29 cellular contexts compared by ENCODE assay signal in the genomic region with DNA sequence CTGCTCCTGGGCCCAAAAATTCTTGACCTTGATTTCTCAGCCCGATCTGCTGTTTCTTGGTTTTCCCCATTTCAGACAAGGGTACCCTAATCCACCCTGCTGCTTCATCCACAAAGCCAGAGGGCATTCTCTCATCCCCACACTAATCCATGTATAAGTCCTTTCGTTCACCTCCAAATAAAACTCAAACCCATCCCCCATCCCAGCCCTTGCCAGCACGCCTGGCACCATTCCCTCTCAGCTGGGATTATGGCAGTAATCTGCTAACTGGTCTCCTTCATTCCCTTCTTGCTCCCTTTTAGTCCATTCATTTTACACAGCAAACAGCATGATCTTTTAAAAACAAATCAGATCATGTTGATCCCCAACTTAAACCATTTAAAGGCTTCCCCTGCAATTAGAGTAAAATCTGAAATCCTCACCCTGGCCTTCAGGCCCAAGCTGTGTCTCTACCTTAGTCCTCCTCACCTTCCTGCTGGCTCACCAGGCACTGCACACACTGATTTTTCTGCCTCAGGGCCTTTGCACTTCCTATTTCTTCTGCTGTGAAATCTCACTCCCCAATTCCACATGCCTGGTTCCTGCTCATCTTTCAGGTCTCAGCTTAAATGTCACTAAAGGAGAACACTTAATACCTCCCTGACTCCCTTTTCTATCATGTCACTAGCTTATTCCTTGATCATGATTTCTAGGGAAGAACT.
"Had no signal": no experiment of that assay in that cellular context is flagged by ENCODE, and none has a peak within 500 bp of the region (broad histone marks: within the 10 kb centered on the region; RNA-seq: fewer than 3 reads in every experiment).

No MANE protein-coding gene starts in this region.

- H3K36me3 Mint-ChIP-seq: activated CD4-positive, alpha-beta memory T cell treated with anti-CD3 and anti-CD28 coated beads for 36 hours; activated naive CD4-positive, alpha-beta T cell treated with anti-CD3 and anti-CD28 coated beads, Interleukin-2, amount 10 ng/mL, durations not matched to agents 7 days and 5 days; activated naive CD8-positive, alpha-beta T cell treated with anti-CD3 and anti-CD28 coated beads, Interleukin-2, amount 10 ng/mL, durations not matched to agents 7 days and 5 days; brain; natural killer cell had no signal

- DNase-seq: activated CD4-positive, alpha-beta memory T cell treated with anti-CD3 and anti-CD28 coated beads for 36 hours; activated CD4-positive, alpha-beta T cell treated with anti-CD3 and anti-CD28 coated beads, Interleukin-2, amount 10 ng/mL, durations not matched to agents 24 days and 14 days; activated CD4-positive, CD25-positive, alpha-beta regulatory T cell treated with anti-CD3 and anti-CD28 coated beads, Interleukin-2, amount 50 U/mL, for 72 hours; activated CD8-positive, alpha-beta memory T cell treated with anti-CD3 and anti-CD28 coated beads, Interleukin-2, amount 50 U/mL, for 4 hours; activated effector memory CD4-positive, alpha-beta T cell treated with anti-CD3 and anti-CD28 coated beads, Interleukin-2, amount 50 U/mL, for 16 hours; activated naive CD4-positive, alpha-beta T cell treated with anti-CD3 and anti-CD28 coated beads, Interleukin-2, amount 10 ng/mL, durations not matched to agents 7 days and 5 days; activated naive CD8-positive, alpha-beta T cell treated with anti-CD3 and anti-CD28 coated beads, Interleukin-2, amount 10 ng/mL, durations not matched to agents 7 days and 5 days; activated T-cell treated with anti-CD3 and anti-CD28 coated beads, Interleukin-2, amount 50 U/mL, for 1 hour; cerebellar nuclear complex; colonic mucosa; dorsolateral prefrontal cortex; effector memory CD4-positive, alpha-beta T cell; erythroblast; gastrocnemius medialis; glutamatergic neuron; left ventricle myocardium inferior; mesendoderm; natural killer cell; right cardiac atrium; spleen; stimulated activated naive CD4-positive, alpha-beta T cell treated with Interleukin-2 at 50 U/mL for 16 hours; T-helper 9 cell had no signal

- H3K27me3 ChIP-seq: ascending aorta, colonic mucosa had no signal

- H3K9me3 ChIP-seq: ascending aorta, colonic mucosa, gastrocnemius medialis, left ventricle myocardium inferior, spleen, tibial nerve had no signal

- H3K36me3 ChIP-seq: ascending aorta, cardiac muscle cell, colonic mucosa, gastrocnemius medialis, left ventricle myocardium inferior, spleen, tibial nerve had no signal

- H3K27ac ChIP-seq: ascending aorta, cardiac muscle cell, colonic mucosa, dorsolateral prefrontal cortex, gastrocnemius medialis, left ventricle myocardium inferior, spleen, tibial nerve, VCaP had no signal

- ATAC-seq: gastrocnemius medialis, natural killer cell, right cardiac atrium had no signal

- H3K9me3 Mint-ChIP-seq: activated CD4-positive, alpha-beta memory T cell treated with anti-CD3 and anti-CD28 coated beads for 36 hours; activated CD4-positive, alpha-beta T cell treated with anti-CD3 and anti-CD28 coated beads, Interleukin-2, amount 10 ng/mL, durations not matched to agents 24 days and 14 days; activated naive CD4-positive, alpha-beta T cell treated with anti-CD3 and anti-CD28 coated beads, Interleukin-2, amount 10 ng/mL, durations not matched to agents 7 days and 5 days; activated naive CD8-positive, alpha-beta T cell treated with anti-CD3 and anti-CD28 coated beads, Interleukin-2, amount 10 ng/mL, durations not matched to agents 7 days and 5 days; activated T-helper 1 cell treated with anti-CD3 and anti-CD28 coated beads, Interleukin-12 subunit alpha, Interleukin-12 subunit beta, Interleukin-2, Interleukin-4 antibody, amounts not matched to agents 30 ng/mL and 10 ng/mL and 1 ng/mL, durations not matched to agents 14 hours and 24 hours and 36 hours; natural killer cell had no signal

- H3K4me3 Mint-ChIP-seq: activated CD4-positive, alpha-beta memory T cell treated with anti-CD3 and anti-CD28 coated beads for 36 hours; activated CD4-positive, alpha-beta T cell treated with anti-CD3 and anti-CD28 coated beads, Interleukin-2, amount 10 ng/mL, durations not matched to agents 24 days and 14 days; activated naive CD4-positive, alpha-beta T cell treated with anti-CD3 and anti-CD28 coated beads, Interleukin-2, amount 10 ng/mL, durations not matched to agents 7 days and 5 days; activated naive CD8-positive, alpha-beta T cell treated with anti-CD3 and anti-CD28 coated beads, Interleukin-2, amount 10 ng/mL, durations not matched to agents 7 days and 5 days; activated T-helper 1 cell treated with anti-CD3 and anti-CD28 coated beads, Interleukin-12 subunit alpha, Interleukin-12 subunit beta, Interleukin-2, Interleukin-4 antibody, amounts not matched to agents 30 ng/mL and 10 ng/mL and 1 ng/mL, durations not matched to agents 14 hours and 24 hours and 36 hours; brain; natural killer cell had no signal

- H3K27ac Mint-ChIP-seq: activated CD4-positive, alpha-beta memory T cell treated with anti-CD3 and anti-CD28 coated beads for 36 hours; activated CD4-positive, alpha-beta T cell treated with anti-CD3 and anti-CD28 coated beads, Interleukin-2, amount 10 ng/mL, durations not matched to agents 24 days and 14 days; activated naive CD4-positive, alpha-beta T cell treated with anti-CD3 and anti-CD28 coated beads, Interleukin-2, amount 10 ng/mL, durations not matched to agents 7 days and 5 days; activated naive CD8-positive, alpha-beta T cell treated with anti-CD3 and anti-CD28 coated beads, Interleukin-2, amount 10 ng/mL, durations not matched to agents 7 days and 5 days; activated T-helper 1 cell treated with anti-CD3 and anti-CD28 coated beads, Interleukin-12 subunit alpha, Interleukin-12 subunit beta, Interleukin-2, Interleukin-4 antibody, amounts not matched to agents 30 ng/mL and 10 ng/mL and 1 ng/mL, durations not matched to agents 14 hours and 24 hours and 36 hours; brain; natural killer cell had no signal

- H3K4me3 ChIP-seq: ascending aorta, cardiac muscle cell, colonic mucosa, dorsolateral prefrontal cortex, gastrocnemius medialis, left ventricle myocardium inferior, lung, spleen, tibial nerve had no signal

- H3K4me1 Mint-ChIP-seq: activated CD4-positive, alpha-beta T cell treated with anti-CD3 and anti-CD28 coated beads, Interleukin-2, amount 10 ng/mL, durations not matched to agents 24 days and 14 days; activated naive CD4-positive, alpha-beta T cell treated with anti-CD3 and anti-CD28 coated beads, Interleukin-2, amount 10 ng/mL, durations not matched to agents 7 days and 5 days; activated naive CD8-positive, alpha-beta T cell treated with anti-CD3 and anti-CD28 coated beads, Interleukin-2, amount 10 ng/mL, durations not matched to agents 7 days and 5 days; brain; natural killer cell had no signal
